Comparison of ENCODE assay signal across 1 cellular context in genomic region chr13:50149932-50150331, GRCh38.
TF ChIP-seq lines count a peak whose summit lies in the region.

No MANE protein-coding gene starts in this region.

TF ChIP-seq in HEK293, 187 proteins besides CTCF, POLR2A, EP300 and RAD21 (continued from another document):
- TF ChIP-seq ZNF692 (tag by site-specific recombination; IDR thresholded peaks at IDR 0.05) = no peak
- no peak for TF ChIP-seq ZNF530 (tag by site-specific recombination; IDR thresholded peaks at IDR 0.05; ENCODE audit: low read depth)
- TF ChIP-seq ZNF518A (tag by site-specific recombination; conservative IDR thresholded peaks at IDR 0.05; ENCODE audit: low read depth) = no peak
- TF ChIP-seq ZNF629 (tag by site-specific recombination; IDR thresholded peaks at IDR 0.05) = no peak
- peak; percentile 52 for TF ChIP-seq ZNF335 (tag by site-specific recombination; conservative IDR thresholded peaks at IDR 0.05)
- TF ChIP-seq ZBTB44 (tag by site-specific recombination; IDR thresholded peaks at IDR 0.05) = no peak
- TF ChIP-seq, protein P1, sequence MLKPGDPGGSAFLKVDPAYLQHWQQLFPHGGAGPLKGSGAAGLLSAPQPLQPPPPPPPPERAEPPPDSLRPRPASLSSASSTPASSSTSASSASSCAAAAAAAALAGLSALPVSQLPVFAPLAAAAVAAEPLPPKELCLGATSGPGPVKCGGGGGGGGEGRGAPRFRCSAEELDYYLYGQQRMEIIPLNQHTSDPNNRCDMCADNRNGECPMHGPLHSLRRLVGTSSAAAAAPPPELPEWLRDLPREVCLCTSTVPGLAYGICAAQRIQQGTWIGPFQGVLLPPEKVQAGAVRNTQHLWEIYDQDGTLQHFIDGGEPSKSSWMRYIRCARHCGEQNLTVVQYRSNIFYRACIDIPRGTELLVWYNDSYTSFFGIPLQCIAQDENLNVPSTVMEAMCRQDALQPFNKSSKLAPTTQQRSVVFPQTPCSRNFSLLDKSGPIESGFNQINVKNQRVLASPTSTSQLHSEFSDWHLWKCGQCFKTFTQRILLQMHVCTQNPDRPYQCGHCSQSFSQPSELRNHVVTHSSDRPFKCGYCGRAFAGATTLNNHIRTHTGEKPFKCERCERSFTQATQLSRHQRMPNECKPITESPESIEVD (tag by site-specific recombination; IDR thresholded peaks at IDR 0.05) = no peak
- TF ChIP-seq SETDB1 (IDR thresholded peaks at IDR 0.05; ENCODE audit: insufficient read length, low read length) = no peak
- TF ChIP-seq ZNF76 (tag by site-specific recombination; IDR thresholded peaks at IDR 0.05; ENCODE audit: borderline replicate concordance, low read depth) = no peak
- TF ChIP-seq ZNF513 (tag by site-specific recombination; IDR thresholded peaks at IDR 0.05) = no peak
- TF ChIP-seq MEIS1 (CRISPR knock-in tag; IDR thresholded peaks at IDR 0.05; ENCODE audit: borderline replicate concordance) = no peak
- TF ChIP-seq ZNF777 (tag by site-specific recombination; IDR thresholded peaks at IDR 0.05; ENCODE audit: borderline replicate concordance) = no peak
- no peak for TF ChIP-seq ZNF707 (tag by site-specific recombination; IDR thresholded peaks at IDR 0.05)
- 0 out of 2 replicates have a peak, but pooled peaks have one; percentile 21 for TF ChIP-seq ZNF501 (tag by site-specific recombination; IDR thresholded peaks at IDR 0.05)
- TF ChIP-seq PRDM4 (tag by site-specific recombination; IDR thresholded peaks at IDR 0.05) = peak; percentile 48; the same call in 1 of the 2 replicates
- no peak for TF ChIP-seq ZNF292 (tag by site-specific recombination; IDR thresholded peaks at IDR 0.05; ENCODE audit: borderline replicate concordance, low read depth)
- TF ChIP-seq KLF1 (tag by site-specific recombination; IDR thresholded peaks at IDR 0.05) = no peak
- no peak for TF ChIP-seq ZNF350 (tag by site-specific recombination; IDR thresholded peaks at IDR 0.05)
- no peak for TF ChIP-seq ZBTB20 (tag by site-specific recombination; IDR thresholded peaks at IDR 0.05)
- peak; percentile 24; the same call in 1 of the 2 replicates for TF ChIP-seq SCRT2 (tag by site-specific recombination; IDR thresholded peaks at IDR 0.05)
